8 cellular contexts compared by ENCODE assay signal in the genomic region with DNA sequence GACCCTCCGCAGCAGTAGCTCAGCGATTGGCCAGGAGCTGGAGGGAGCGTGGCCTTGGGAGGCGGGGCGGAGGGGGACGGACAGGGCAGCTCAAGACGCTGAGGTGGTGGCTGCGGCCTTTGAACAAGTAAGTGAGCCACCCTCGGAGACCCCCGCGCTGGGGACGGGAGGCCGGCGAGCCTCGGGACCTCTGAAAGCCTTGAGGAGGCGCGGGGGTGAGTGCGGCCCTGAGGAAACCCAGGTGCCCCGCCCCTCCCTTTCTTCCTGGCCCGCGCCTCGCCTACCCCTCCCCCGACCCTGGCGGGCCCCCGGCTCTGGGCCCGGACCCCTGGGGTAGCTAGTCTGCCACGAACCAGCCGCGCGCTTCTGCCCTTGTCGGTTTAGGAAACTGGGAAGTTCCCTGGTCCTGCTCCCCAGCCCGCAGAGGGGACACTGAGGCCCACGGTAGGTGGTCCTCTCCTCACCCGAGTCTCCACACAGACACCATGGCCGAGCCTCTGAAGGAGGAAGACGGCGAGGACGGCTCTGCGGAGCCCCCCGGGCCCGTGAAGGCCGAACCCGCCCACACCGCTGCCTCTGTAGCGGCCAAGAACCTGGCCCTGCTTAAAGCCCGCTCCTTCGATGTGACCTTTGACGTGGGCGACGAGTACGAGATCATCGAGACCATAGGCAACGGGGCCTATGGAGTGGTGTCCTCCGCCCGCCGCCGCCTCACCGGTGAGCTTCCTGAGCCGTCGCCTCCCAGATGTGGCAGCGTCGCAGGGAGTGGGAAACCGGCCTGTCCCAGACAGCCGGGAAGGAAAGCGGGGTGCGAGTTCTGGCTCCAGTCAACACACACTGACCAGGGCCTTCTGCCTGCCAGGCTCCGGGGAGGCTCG. TPM values are rescaled to one million over a fixed set of nuclear protein-coding genes. Genes with fewer than 3 reads are reported as not detected.
A peak's percentile ranks its signal among the peaks of the same experiment; 100 is the strongest.
DNase-seq lines count a peak whose midpoint lies in the region; ATAC-seq and TF ChIP-seq lines count a peak whose summit lies in the region.

Gene MAPK7, plus strand, starts transcription at position 83 of the 878 bp plus-strand sequence. Its CDS starts 403 bp downstream, at position 486.

- H3K27ac ChIP-seq in adrenal gland (peak within 1 kb of the TSS; percentile 91 to 99 (median 98)), skeletal muscle tissue (ENCODE audit: low read depth, low read length) (peak within 1 kb of the TSS; percentile 97)

- 1 to 5% (median 4%) methylated on average over 27 to 68 of the region's 68 CpGs; no CpG with 5 or more reads in 1 of the 4 donors for WGBS in adrenal gland, 4 donors

- no peak for TF ChIP-seq POLR2A in adrenal gland (IDR thresholded peaks at IDR 0.05)

- intact Hi-C loops in adrenal gland (cut with DNase I) = no loop called here

- H3K4me1 ChIP-seq in adrenal gland (replicated peaks in 1 of 2) = peaks cover 9 to 18% of the 10 kb centered on the region in 2 donors
- H3K4me1 ChIP-seq in skeletal muscle tissue (ENCODE audit: control insufficient read depth in 3 of 3, insufficient read depth in 3 of 3, low read length in 3 of 3) = peaks cover 19 to 29% (median 22%) of the 10 kb centered on the region in 3 donors

- no peak for TF ChIP-seq CTCF in adrenal gland (IDR thresholded peaks at IDR 0.05)

- H3K4me3 ChIP-seq in adrenal gland (peak within 1 kb of the TSS; percentile 39 to 98 (median 70)), iPS-11a (ENCODE audit: low read depth, low read length) (peak within 1 kb of the TSS; percentile 82), skeletal muscle tissue (ENCODE audit: low read length in 3 of 3) (peak within 1 kb of the TSS; percentile 81 to 94 (median 92))

- no peaks in the 10 kb centered on the region for H3K9me3 ChIP-seq in adrenal gland (replicated peaks in 1 of 3)
- H3K9me3 ChIP-seq in skeletal muscle tissue (ENCODE audit: control insufficient read depth in 3 of 3, low read length in 3 of 3) = no peaks in the 10 kb centered on the region

- H3K36me3 ChIP-seq in adrenal gland (replicated peaks in 1 of 2) (peaks cover 0 to 43% of the 10 kb centered on the region in 2 donors), skeletal muscle tissue (ENCODE audit: control insufficient read depth in 3 of 3, insufficient read depth in 3 of 3, low read length in 3 of 3) (peaks cover 32 to 36% (median 33%) of the 10 kb centered on the region in 3 donors)

- H3K27me3 ChIP-seq in adrenal gland (no peaks in the 10 kb centered on the region), skeletal muscle tissue (ENCODE audit: control insufficient read depth in 3 of 3, insufficient read depth in 3 of 3, low read length in 3 of 3) (no peaks in the 10 kb centered on the region)

- peak within 1 kb of the TSS; percentile 92 to 94 (median 93) for H3K9ac ChIP-seq in skeletal muscle tissue (ENCODE audit: low read depth in 1 of 3, low read length in 3 of 3)

- DNase-seq in adrenal gland (peak in 3 of 7 donors; percentile 40 to 62 (median 42)), NCI-H2171 (lab: John Stamatoyannopoulos, UW) (no peak), anterior cingulate cortex (lab: John Stamatoyannopoulos, UW) (no peak)
- DNase-seq in effector CD8-positive, alpha-beta T cell (lab: John Stamatoyannopoulos, UW) = no peak

- ATAC-seq in GM19324 (IDR thresholded peaks at IDR 0.05; ENCODE audit: low FRiP score, unreplicated experiment) (peak; percentile 2), HG03135 (IDR thresholded peaks at IDR 0.05; ENCODE audit: unreplicated experiment) (peak; percentile 13)

RNA-seq across cellular contexts. Expression of gene MAPK7, which starts in this region (rescaled TPM):
- 100 to 1,000 TPM in 1 of 8 donors, 10 to 100 TPM in 7; 37.4 to 223 (median 48.3) TPM for total RNA-seq in adrenal gland
- polyA plus RNA-seq in adrenal gland = 10 to 100 TPM; 22.6 to 41.3 (median 26.8) TPM
- 7.8 TPM for total RNA-seq in skeletal muscle tissue
